ENCODE assay signal across 11 cellular contexts in the genomic region with DNA sequence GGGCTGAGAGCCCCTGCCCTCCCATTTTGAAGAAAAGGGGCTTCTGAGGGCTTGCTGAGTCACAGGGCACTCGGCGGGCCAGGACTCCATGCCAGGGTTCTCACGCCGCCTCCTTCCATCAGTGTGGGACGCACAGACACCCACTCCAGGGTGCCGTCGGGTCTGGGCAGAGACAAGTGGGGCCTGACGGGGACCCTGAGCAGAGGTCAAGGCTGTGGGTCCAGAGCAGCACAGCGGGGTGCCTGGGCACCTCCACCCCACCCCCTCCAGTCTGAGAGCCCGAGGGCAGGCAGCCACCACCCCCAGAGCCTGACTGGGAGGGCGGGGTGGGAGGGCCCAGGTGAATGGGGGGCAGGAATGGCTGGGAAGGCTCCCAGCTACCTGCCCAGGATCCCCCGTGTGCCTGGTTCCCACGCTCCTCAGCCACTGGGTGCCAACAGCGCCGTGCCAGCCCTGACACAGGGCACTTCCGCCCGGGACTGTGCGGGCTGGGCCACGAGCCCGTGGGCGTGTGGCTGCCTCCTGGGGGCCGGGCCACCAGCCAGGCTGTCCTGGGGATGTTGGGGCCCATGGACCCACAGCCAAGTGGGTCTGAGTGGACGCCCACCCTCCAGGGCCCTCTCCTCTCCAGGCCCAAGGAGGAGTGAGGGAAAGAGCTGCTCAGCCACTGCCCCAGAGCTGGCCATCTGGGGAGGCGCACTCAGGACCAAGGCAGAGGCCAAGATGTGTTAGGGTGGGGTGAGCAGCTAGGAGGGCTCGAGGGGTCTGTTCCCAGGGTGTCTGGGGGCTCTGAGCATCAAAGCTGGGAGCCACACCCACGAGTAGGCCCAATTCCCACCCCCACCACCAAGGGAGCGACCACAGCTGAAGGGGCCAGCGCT. TPM values are rescaled to one million over a fixed set of nuclear protein-coding genes. Genes with fewer than 3 reads are reported as not detected.
A peak's percentile ranks its signal among the peaks of the same experiment; 100 is the strongest.
DNase-seq lines count a peak whose midpoint lies in the region; ATAC-seq, FAIRE-seq and TF ChIP-seq lines count a peak whose summit lies in the region.
"Had no signal": no experiment of that assay in that cellular context is flagged by ENCODE, and none has a peak within 500 bp of the region (broad histone marks: within the 10 kb centered on the region; RNA-seq: fewer than 3 reads in every experiment).

No MANE protein-coding gene starts in this region.

- H3K27ac Mint-ChIP-seq in Calu3 (ENCODE audit: unreplicated experiment), result no peak overlapping the region
- H3K27ac Mint-ChIP-seq: T-cell had no signal

- H3K4me1 ChIP-seq in SK-N-SH (ENCODE audit: control insufficient read depth in 1 of 2, insufficient read depth in 2 of 2, low read depth in 1 of 2, low read length in 1 of 2), result peaks cover 0 to 3% of the 10 kb centered on the region in 2 experiments; a peak in 1 of 4 replicates
- peaks cover 24% of the 10 kb centered on the region for H3K4me1 ChIP-seq in keratinocyte (ENCODE audit: control insufficient read depth, extremely low read depth, insufficient read depth, low read length)

- TF ChIP-seq CTCF in SK-N-SH (IDR thresholded peaks at IDR 0.05) (no peak), keratinocyte (optimal IDR thresholded peaks at IDR 0.05 in 1 of 3, IDR thresholded peaks at IDR 0.05 in 1 of 3, conservative IDR thresholded peaks at IDR 0.05 in 1 of 3; ENCODE audit: extremely low read depth in 1 of 3, insufficient read depth in 2 of 3, low read length in 3 of 3) (no peak), Calu3 (IDR thresholded peaks at IDR 0.05; ENCODE audit: unreplicated experiment) (no peak)

- H3K9me1 ChIP-seq in keratinocyte (ENCODE audit: control insufficient read depth, extremely low read depth, insufficient read depth, low read length), result no peaks in the 10 kb centered on the region

- TF ChIP-seq EP300 in SK-N-SH (IDR thresholded peaks at IDR 0.05; ENCODE audit: borderline replicate concordance in 1 of 2, low read depth in 1 of 2, low read length in 1 of 2), result no peak

- dilution Hi-C loops in keratinocyte (cut with MboI; ENCODE audit: extremely low pct_ligation_motif_present, low sequenced_read_pairs), result no loop called here

- H3K27me3 Mint-ChIP-seq in Calu3 (ENCODE audit: unreplicated experiment), result no peaks in the 10 kb centered on the region

- no peak for FAIRE-seq in keratinocyte (lab: Jason Lieb, UNC)

- no peaks in the 10 kb centered on the region for H3K9me3 Mint-ChIP-seq in Calu3 (ENCODE audit: low read depth, unreplicated experiment)
- H3K9me3 Mint-ChIP-seq: T-cell had no signal

- H3K36me3 ChIP-seq in SK-N-SH (replicated peaks in 1 of 2; ENCODE audit: control insufficient read depth in 1 of 2, insufficient read depth in 2 of 2, low read length in 1 of 2), result no peaks in the 10 kb centered on the region
- no peaks in the 10 kb centered on the region for H3K36me3 ChIP-seq in keratinocyte (ENCODE audit: control insufficient read depth in 2 of 2, extremely low read depth in 1 of 2, insufficient read depth in 2 of 2, low read length in 2 of 2)
- H3K36me3 ChIP-seq: sigmoid colon had no signal

- H3K9me2 ChIP-seq in SK-N-SH, result no peaks in the 10 kb centered on the region

- DNase-seq in SK-N-SH (peak; percentile 36), SK-N-DZ (ENCODE audit: low spot score) (peak; percentile 2), keratinocyte (ENCODE audit: low read depth, low spot score) (no peak), SIG-M5 treated with dmso at 0.1 percent for 504 hours (lab: John Stamatoyannopoulos, UW; ENCODE audit: unreplicated experiment) (no peak), Calu3 (no peak), DMS153 treated with DMSO at 0.1 percent for 48 hours (lab: John Stamatoyannopoulos, UW; ENCODE audit: unreplicated experiment) (no peak)

- no peaks in the 10 kb centered on the region for H3K9me3 ChIP-seq in SK-N-SH
- no peaks in the 10 kb centered on the region for H3K9me3 ChIP-seq in keratinocyte (ENCODE audit: control insufficient read depth, low read depth, low read length)
- H3K9me3 ChIP-seq: Caco-2, sigmoid colon had no signal

- no peak overlapping the region for H3K4me3 ChIP-seq in SK-N-SH (ENCODE audit: low read depth in 2 of 2, low read length in 1 of 2)
- H3K4me3 ChIP-seq in keratinocyte (ENCODE audit: control insufficient read depth in 2 of 3, extremely low read depth in 1 of 3, insufficient read depth in 2 of 3, low read depth in 1 of 3, low read length in 3 of 3), result no peak overlapping the region
- H3K4me3 ChIP-seq: sigmoid colon had no signal

- no peaks in the 10 kb centered on the region for H3K27me3 ChIP-seq in SK-N-SH (ENCODE audit: insufficient read depth)
- H3K27me3 ChIP-seq in keratinocyte (ENCODE audit: control insufficient read depth, extremely low read depth, insufficient read depth, low read length), result peaks cover 16% of the 10 kb centered on the region

- H3K36me3 Mint-ChIP-seq in Calu3 (ENCODE audit: insufficient read depth, unreplicated experiment), result peaks cover 3% of the 10 kb centered on the region
- H3K36me3 Mint-ChIP-seq: T-cell had no signal

- no peak overlapping the region for H3K27ac ChIP-seq in SK-N-SH (ENCODE audit: low read depth in 2 of 2, low read length in 1 of 2)
- peak overlapping the region; percentile 59 for H3K27ac ChIP-seq in keratinocyte (ENCODE audit: control insufficient read depth, insufficient read depth, low read length)
- H3K27ac ChIP-seq in temporal lobe (ENCODE audit: low read depth, low read length), result peak overlapping the region; percentile 17
- H3K27ac ChIP-seq: sigmoid colon had no signal

- H2AFZ ChIP-seq in SK-N-SH (ENCODE audit: low read depth) (no peak overlapping the region), keratinocyte (ENCODE audit: control insufficient read depth, low read length) (no peak overlapping the region)

- H3K79me2 ChIP-seq in SK-N-SH (ENCODE audit: insufficient read depth), result no peaks in the 10 kb centered on the region
- H3K79me2 ChIP-seq in keratinocyte (ENCODE audit: control insufficient read depth, insufficient read depth, low read length), result no peaks in the 10 kb centered on the region

- H4K20me1 ChIP-seq in SK-N-SH (ENCODE audit: insufficient read depth), result no peaks in the 10 kb centered on the region
- H4K20me1 ChIP-seq in keratinocyte (ENCODE audit: control insufficient read depth, extremely low read depth, insufficient read depth, low read length), result no peaks in the 10 kb centered on the region

- no peaks in the 10 kb centered on the region for H3F3A ChIP-seq in SK-N-SH (replicated peaks; ENCODE audit: insufficient read depth)

- intact Hi-C loops in Calu3 (cut with micrococcal nuclease; ENCODE audit: unreplicated experiment), result no loop called here

- H3K9ac ChIP-seq in SK-N-SH (no peak overlapping the region), keratinocyte (ENCODE audit: control insufficient read depth, extremely low read depth, insufficient read depth, low read length) (peak overlapping the region; percentile 85)

- TF ChIP-seq RAD21 in SK-N-SH (IDR thresholded peaks at IDR 0.05; ENCODE audit: low read length), result no peak

- H3K4me2 ChIP-seq in SK-N-SH (no peak overlapping the region), keratinocyte (ENCODE audit: control insufficient read depth, extremely low read depth, insufficient read depth, low read depth, low read length) (peak overlapping the region; percentile 56)

- no TSS peak for BruUV-seq in Calu3 (replicated peaks; lab: Mats Ljungman, UMichigan)

- ATAC-seq in SK-N-SH treated with all-trans-retinoic acid at 6 μM for 48 hours, result no peak

- WGBS in SK-N-SH (ENCODE audit: low lambda C conversion rate), result no CpG with 5 or more reads among the region's 28 CpGs

- POLR2A ChIA-PET in SK-N-SH (lab: Yijun Ruan, JAX), result no interaction called here

- H3K4me1 Mint-ChIP-seq in Calu3 (ENCODE audit: low read depth, unreplicated experiment), result no peaks in the 10 kb centered on the region

- H3K4me3 Mint-ChIP-seq in Calu3 (ENCODE audit: low read depth, unreplicated experiment), result no peak overlapping the region
- H3K4me3 Mint-ChIP-seq: T-cell had no signal

- CTCF ChIA-PET in SK-N-SH (lab: Yijun Ruan, JAX), result interaction anchor here (1.3 to 2.2 kb wide), 3 partner anchors 8 to 76 kb away, joined by 3 to 9 read pairs (median 5); partner anchors contain the start of gene NRARP
- CTCF ChIA-PET in Calu3 (lab: Charles Lee), result interaction anchor here (0.6 to 1.0 kb wide), 2 partner anchors 13 to 736 kb away, joined by 3 to 4 read pairs; no protein-coding TSS in a partner anchor

RNA-seq across cellular contexts. Expression of gene NRARP, which starts 10.1 kb away (rescaled TPM):
- polyA plus RNA-seq in SK-N-SH (2012; rRNA removed) (3.9 and 4.2 TPM in 2 replicates), keratinocyte (0.43 to 2.4 TPM (median 2.2 TPM) in 3 replicates)
- polyA plus RNA-seq in SK-N-SH (2012; cell fraction: cytosol; rRNA removed), result 2.9 and 3.4 TPM in 2 replicates
- polyA plus RNA-seq in SK-N-SH (2012; cell fraction: nucleus; rRNA removed), result 5.1 and 6.5 TPM in 2 replicates
- 15.4 and 15.5 TPM in 2 replicates for polyA plus RNA-seq in SK-N-DZ (2014; cell fraction: cytosol; rRNA removed)
- 10.1 and 13.2 TPM in 2 replicates for polyA plus RNA-seq in SK-N-DZ (2014; cell fraction: nucleus; rRNA removed)
- polyA plus RNA-seq in keratinocyte (2011; ENCODE audit: low read depth), result 1.5 TPM
- 0.95 and 2.5 TPM in 2 replicates for polyA plus RNA-seq in keratinocyte (2011; cell fraction: cytosol; rRNA removed)
- polyA plus RNA-seq in keratinocyte (2011; cell fraction: nucleus; rRNA removed), result 11.2 and 13.2 TPM in 2 replicates
- polyA plus RNA-seq in keratinocyte (2012; ENCODE audit: low replicate concordance), result 0.61 and 10.6 TPM in 2 replicates
- 0.73 to 0.83 TPM in 2 of 3 replicates, not detected in the other for polyA minus RNA-seq in keratinocyte
- polyA minus RNA-seq in keratinocyte (2011; cell fraction: cytosol; rRNA and poly(A)+ RNA removed), result 2.9 TPM
- 10.5 and 14.6 TPM in 2 replicates for polyA minus RNA-seq in keratinocyte (2011; cell fraction: nucleus; rRNA and poly(A)+ RNA removed)
- total RNA-seq in temporal lobe (2.7 TPM), Calu3 (2022) (32.6 and 32.9 TPM in 2 replicates)

RNA-seq across cellular contexts. Expression of gene TOR4A, which starts 34.7 kb away (rescaled TPM):
- polyA plus RNA-seq in SK-N-SH (2012; rRNA removed) (0.81 and 0.99 TPM in 2 replicates), keratinocyte (5.8 to 9.8 TPM (median 7.8 TPM) in 3 replicates)
- 0.36 and 0.62 TPM in 2 replicates for polyA plus RNA-seq in SK-N-SH (2012; cell fraction: cytosol; rRNA removed)
- polyA plus RNA-seq in SK-N-SH (2012; cell fraction: nucleus; rRNA removed), result 2.2 and 3.4 TPM in 2 replicates
- polyA plus RNA-seq in SK-N-DZ (2014; cell fraction: cytosol; rRNA removed), result 0.29 and 0.35 TPM in 2 replicates
- 0.21 and 1.2 TPM in 2 replicates for polyA plus RNA-seq in SK-N-DZ (2014; cell fraction: nucleus; rRNA removed)
- polyA plus RNA-seq in keratinocyte (2011; ENCODE audit: low read depth), result 1.6 TPM
- polyA plus RNA-seq in keratinocyte (2011; cell fraction: cytosol; rRNA removed), result 3.7 and 9.2 TPM in 2 replicates
- 10.6 and 18.7 TPM in 2 replicates for polyA plus RNA-seq in keratinocyte (2011; cell fraction: nucleus; rRNA removed)
- 7.0 and 11.9 TPM in 2 replicates for polyA plus RNA-seq in keratinocyte (2012; ENCODE audit: low replicate concordance)
- polyA minus RNA-seq in keratinocyte, result 5.8 to 11.4 TPM (median 7.4 TPM) in 3 replicates
- polyA minus RNA-seq in keratinocyte (2011; cell fraction: cytosol; rRNA and poly(A)+ RNA removed), result 36.6 TPM
- 25.4 and 32.9 TPM in 2 replicates for polyA minus RNA-seq in keratinocyte (2011; cell fraction: nucleus; rRNA and poly(A)+ RNA removed)
- total RNA-seq in temporal lobe (0.49 TPM), Calu3 (2022) (51.8 and 60.2 TPM in 2 replicates)

RNA-seq across cellular contexts. Expression of gene NELFB, which starts 57.1 kb away (rescaled TPM):
- polyA plus RNA-seq in SK-N-SH (2012; rRNA removed), result 52.6 and 62.7 TPM in 2 replicates
- polyA plus RNA-seq in SK-N-SH (2012; cell fraction: cytosol; rRNA removed), result 25.6 and 50.6 TPM in 2 replicates
- 57.4 and 62.4 TPM in 2 replicates for polyA plus RNA-seq in SK-N-SH (2012; cell fraction: nucleus; rRNA removed)
- 116 TPM in 2 replicates for polyA plus RNA-seq in SK-N-DZ (2014; cell fraction: cytosol; rRNA removed)
- polyA plus RNA-seq in SK-N-DZ (2014; cell fraction: nucleus; rRNA removed), result 73.0 and 86.4 TPM in 2 replicates
- polyA plus RNA-seq in keratinocyte, result 25.1 to 40.2 TPM (median 35.0 TPM) in 3 replicates
- 11.6 TPM for polyA plus RNA-seq in keratinocyte (2011; ENCODE audit: low read depth)
- 29.8 and 55.0 TPM in 2 replicates for polyA plus RNA-seq in keratinocyte (2011; cell fraction: cytosol; rRNA removed)
- polyA plus RNA-seq in keratinocyte (2011; cell fraction: nucleus; rRNA removed), result 36.6 and 50.0 TPM in 2 replicates
- 40.6 and 53.2 TPM in 2 replicates for polyA plus RNA-seq in keratinocyte (2012; ENCODE audit: low replicate concordance)
- polyA minus RNA-seq in keratinocyte, result 35.7 to 44.2 TPM (median 43.6 TPM) in 3 replicates
- polyA minus RNA-seq in keratinocyte (2011; cell fraction: cytosol; rRNA and poly(A)+ RNA removed), result 75.4 TPM
- polyA minus RNA-seq in keratinocyte (2011; cell fraction: nucleus; rRNA and poly(A)+ RNA removed), result 33.1 and 37.6 TPM in 2 replicates
- 32.2 TPM for total RNA-seq in temporal lobe
- total RNA-seq in Calu3 (2022), result 41.8 and 43.5 TPM in 2 replicates

Comparison
In these comparisons a context has a peak if more than half of its experiments do, and no peak if none do; other contexts are left out.
1. DNase-seq: peak in SK-N-SH (single experiment) and SK-N-DZ (single experiment); none in keratinocyte (single experiment), SIG-M5 treated with dmso at 0.1 percent for 504 hours (single experiment), Calu3 (single experiment) and DMS153 treated with DMSO at 0.1 percent for 48 hours (single experiment).
2. H3K27ac ChIP-seq: peak in keratinocyte (single experiment) and temporal lobe (single experiment); none in SK-N-SH (0 of 2).
3. RNA of gene TOR4A, which starts 34.7 kb away (total RNA-seq): 51.8 to 60.2 TPM in Calu3; 0.49 TPM in temporal lobe (single experiment); every median in the first group is over 10 times any median in the second.